ENCODE assay signal across 22 cellular contexts in genomic region chr12:113267621-113268020, GRCh38. TPM values are rescaled to one million over a fixed set of nuclear protein-coding genes. Genes with fewer than 3 reads are reported as not detected.
DNase-seq lines count a peak whose midpoint lies in the region; ATAC-seq, FAIRE-seq and TF ChIP-seq lines count a peak whose summit lies in the region.
"Had no signal": no experiment of that assay in that cellular context is flagged by ENCODE, and none has a peak within 500 bp of the region (broad histone marks: within the 10 kb centered on the region; RNA-seq: fewer than 3 reads in every experiment).

No MANE protein-coding gene starts in this region.

- no peaks in the 10 kb centered on the region for H3K9me3 Mint-ChIP-seq in dendritic cell treated with granulocyte-macrophage colony-stimulating factor and Interleukin-4, amounts not matched to agents 40 ng/mL and 50 ng/mL, for 4 days
- H3K9me3 Mint-ChIP-seq: CD8-positive, alpha-beta T cell; GM23338 had no signal

- H3K36me3 ChIP-seq in DND-41 (ENCODE audit: insufficient read depth, low read length): peaks cover 68% of the 10 kb centered on the region
- H3K36me3 ChIP-seq in mucosa of descending colon (ENCODE audit: low read depth): peaks cover 4% of the 10 kb centered on the region
- no peaks in the 10 kb centered on the region for H3K36me3 ChIP-seq in mesendoderm (ENCODE audit: control insufficient read depth, insufficient read depth, low read length)

- peaks cover 97% of the 10 kb centered on the region for H3K36me3 Mint-ChIP-seq in dendritic cell treated with granulocyte-macrophage colony-stimulating factor and Interleukin-4, amounts not matched to agents 40 ng/mL and 50 ng/mL, for 4 days (ENCODE audit: low read depth)

- DNase-seq in DND-41: no peak
- no peak for DNase-seq in HTR-8/SVneo (ENCODE audit: insufficient read length, low spot score)
- DNase-seq in mucosa of descending colon: peak; percentile 51 to 72 (median 71)
- no peak for DNase-seq in mesendoderm
- no peak for DNase-seq in central memory CD4-positive, alpha-beta T cell
- DNase-seq in NCI-H446 (lab: John Stamatoyannopoulos, UW): no peak
- DNase-seq: Calu3; CD8-positive, alpha-beta T cell; DMS53; HCEC 1CT; Kasumi-1; MM.1S; NCI-H1092; NCI-H2081; NCI-H2171 treated with DMSO at 0.1 percent for 48 hours; NCI-H446 treated with DMSO at 0.1 percent for 48 hours; NCI-H69; SHP77 treated with DMSO at 0.1 percent for 48 hours had no signal

- WGBS in mesendoderm (ENCODE audit: extremely low coverage, insufficient coverage, low lambda C conversion rate): no CpG with 5 or more reads among the region's 7 CpGs

- peak; percentile 49 for FAIRE-seq in HTR-8/SVneo (lab: Jason Lieb, UNC)
- FAIRE-seq: GM12891 had no signal

- H2BK15ac ChIP-seq in mesendoderm (replicated peaks; ENCODE audit: low read depth): no peak overlapping the region

- no peak overlapping the region for H3K4me2 ChIP-seq in DND-41 (ENCODE audit: insufficient read depth, low read length)
- no peak overlapping the region for H3K4me2 ChIP-seq in mesendoderm (ENCODE audit: low read length)
- H3K4me2 ChIP-seq: BLaER1 treated with 17β-estradiol and CSF1 and Interleukin-3, amounts not matched to agents 10 nM and 100 nM; GM23338 had no signal

- no peaks in the 10 kb centered on the region for H4K20me1 ChIP-seq in DND-41 (ENCODE audit: insufficient read depth, low read length)

- no peak overlapping the region for H3K4me3 Mint-ChIP-seq in dendritic cell treated with granulocyte-macrophage colony-stimulating factor and Interleukin-4, amounts not matched to agents 40 ng/mL and 50 ng/mL, for 4 days
- H3K4me3 Mint-ChIP-seq: CD8-positive, alpha-beta T cell; GM23338 had no signal

- no peak overlapping the region for H4K8ac ChIP-seq in mesendoderm (ENCODE audit: low read depth, low read length)

- H3K27me3 ChIP-seq in DND-41 (ENCODE audit: insufficient read depth, low read length, poor library complexity): no peaks in the 10 kb centered on the region
- no peaks in the 10 kb centered on the region for H3K27me3 ChIP-seq in mesendoderm (ENCODE audit: insufficient read depth, low read length, poor library complexity)

- H3K9me3 ChIP-seq in DND-41 (ENCODE audit: insufficient read depth, low read length, severe bottlenecking) (no peaks in the 10 kb centered on the region), mucosa of descending colon (no peaks in the 10 kb centered on the region)
- H3K9me3 ChIP-seq: BLaER1 treated with 17β-estradiol and CSF1 and Interleukin-3, amounts not matched to agents 10 nM and 100 nM had no signal

- H3K4ac ChIP-seq in mesendoderm (ENCODE audit: low read depth, low read length): no peak overlapping the region

- TF ChIP-seq CTCF in DND-41 (IDR thresholded peaks at IDR 0.05; ENCODE audit: borderline replicate concordance, extremely low read depth, low read length, poor library complexity, severe bottlenecking): no peak
- TF ChIP-seq CTCF in mucosa of descending colon (IDR thresholded peaks at IDR 0.05): no peak

- H3K27me3 Mint-ChIP-seq in dendritic cell treated with granulocyte-macrophage colony-stimulating factor and Interleukin-4, amounts not matched to agents 40 ng/mL and 50 ng/mL, for 4 days: no peaks in the 10 kb centered on the region

- H2AK5ac ChIP-seq in mesendoderm (ENCODE audit: low read length): no peak overlapping the region

- H3K9ac ChIP-seq in DND-41 (ENCODE audit: low read depth, low read length) (no peak overlapping the region), mesendoderm (ENCODE audit: low read length) (no peak overlapping the region)
- H3K9ac ChIP-seq: BLaER1 treated with 17β-estradiol and CSF1 and Interleukin-3, amounts not matched to agents 10 nM and 100 nM had no signal

- H3K4me1 Mint-ChIP-seq in dendritic cell treated with granulocyte-macrophage colony-stimulating factor and Interleukin-4, amounts not matched to agents 40 ng/mL and 50 ng/mL, for 4 days (ENCODE audit: low read depth): peaks cover 76% of the 10 kb centered on the region

- no peak overlapping the region for H3K56ac ChIP-seq in mesendoderm (ENCODE audit: low read length)

- H3K18ac ChIP-seq in mesendoderm (ENCODE audit: low read length): no peak overlapping the region

- H3K23ac ChIP-seq in mesendoderm (ENCODE audit: low read length): no peak overlapping the region

- no peak overlapping the region for H2AFZ ChIP-seq in DND-41 (ENCODE audit: low read depth, low read length)
- H2AFZ ChIP-seq: GM23338 had no signal

- H3K79me2 ChIP-seq in DND-41 (ENCODE audit: insufficient read depth, low read length): peaks cover 6% of the 10 kb centered on the region
- no peaks in the 10 kb centered on the region for H3K79me2 ChIP-seq in mesendoderm (ENCODE audit: control insufficient read depth, insufficient read depth, low read length)

- H3K4me1 ChIP-seq in DND-41 (ENCODE audit: insufficient read depth, low read length) (peaks cover 34% of the 10 kb centered on the region), mucosa of descending colon (ENCODE audit: low read depth) (peaks cover 6% of the 10 kb centered on the region), mesendoderm (ENCODE audit: control insufficient read depth, low read depth, low read length) (no peaks in the 10 kb centered on the region)

- H3K27ac ChIP-seq in DND-41 (ENCODE audit: low read length) (peak overlapping the region; percentile 32; the same call in 1 of the 2 replicates), mesendoderm (ENCODE audit: low read depth, low read length) (no peak overlapping the region)
- H3K27ac ChIP-seq: BLaER1 treated with 17β-estradiol and CSF1 and Interleukin-3, amounts not matched to agents 10 nM and 100 nM had no signal

- H2BK5ac ChIP-seq in mesendoderm (ENCODE audit: low read length): no peak overlapping the region

- no peak overlapping the region for H2BK120ac ChIP-seq in mesendoderm (ENCODE audit: low read depth, low read length)

- H4K5ac ChIP-seq in mesendoderm (ENCODE audit: low read length): no peak overlapping the region

- H3K27ac Mint-ChIP-seq in dendritic cell treated with granulocyte-macrophage colony-stimulating factor and Interleukin-4, amounts not matched to agents 40 ng/mL and 50 ng/mL, for 4 days: peak overlapping the region; percentile 37
- H3K27ac Mint-ChIP-seq: CD8-positive, alpha-beta T cell; GM23338 had no signal

- intact Hi-C loops in dendritic cell treated with granulocyte-macrophage colony-stimulating factor and Interleukin-4, amounts not matched to agents 40 ng/mL and 50 ng/mL, for 4 days (cut with micrococcal nuclease): no loop called here
- intact Hi-C loops in mucosa of descending colon (cut with DNase I, micrococcal nuclease): no loop called here

- H3K79me1 ChIP-seq in mesendoderm (ENCODE audit: low read length): no peaks in the 10 kb centered on the region

- H3K4me3 ChIP-seq in DND-41 (ENCODE audit: low read depth in 1 of 2, low read length in 2 of 2) (no peak overlapping the region), mucosa of descending colon (no peak overlapping the region), mesendoderm (ENCODE audit: low read length) (no peak overlapping the region)
- H3K4me3 ChIP-seq: BLaER1 treated with 17β-estradiol and CSF1 and Interleukin-3, amounts not matched to agents 10 nM and 100 nM; GM23338 had no signal

- no peak for ATAC-seq in DND-41 (ENCODE audit: insufficient read depth, low read depth)
- peak; percentile 90 for ATAC-seq in mucosa of descending colon
- ATAC-seq: CD8-positive, alpha-beta T cell; GM23338 had no signal

RNA-seq across cellular contexts. Expression of gene TPCN1, which starts 46.4 kb away (rescaled TPM):
- 100 to 1,000 TPM in 1 of 3 donors, 10 to 100 TPM in 2; 89.9 to 133 (median 91.3) TPM for total RNA-seq in mucosa of descending colon
- polyA plus RNA-seq in mesendoderm (2013, experiment 1 of 2): 6.1 TPM
- 7.0 TPM for polyA plus RNA-seq in mesendoderm (2013, experiment 2 of 2)

Comparison
In these comparisons a context has a peak if more than half of its experiments do, and no peak if none do; other contexts are left out.
1. DNase-seq: peak in mucosa of descending colon (3 of 3); none in DND-41 (single experiment), HTR-8/SVneo (single experiment), mesendoderm (single experiment), central memory CD4-positive, alpha-beta T cell (single experiment) and NCI-H446 (0 of 2).